7 cellular contexts compared by ENCODE assay signal in the genomic region with DNA sequence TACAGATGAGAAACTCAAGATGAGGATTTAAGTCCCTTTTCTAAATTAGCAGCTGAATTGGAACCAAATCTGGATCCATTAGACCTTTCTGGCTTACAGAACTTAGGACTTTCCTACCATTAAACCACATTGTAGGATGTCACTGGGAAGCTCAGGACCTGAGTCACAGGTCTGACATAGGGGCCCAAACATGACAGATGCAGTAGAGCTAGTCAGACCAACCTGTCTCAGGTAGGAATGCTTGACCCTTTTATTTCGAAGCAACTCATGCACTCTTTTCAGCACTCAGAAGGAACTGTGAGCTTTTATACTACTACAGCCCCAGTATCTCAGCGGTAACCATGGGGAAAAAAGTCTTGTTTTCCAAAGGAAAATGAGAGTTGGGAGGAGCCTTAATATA. TPM values are rescaled to one million over a fixed set of nuclear protein-coding genes. Genes with fewer than 3 reads are reported as not detected.
DNase-seq lines count a peak whose midpoint lies in the region; FAIRE-seq and TF ChIP-seq lines count a peak whose summit lies in the region.
"Had no signal": no experiment of that assay in that cellular context is flagged by ENCODE, and none has a peak within 500 bp of the region (broad histone marks: within the 10 kb centered on the region; RNA-seq: fewer than 3 reads in every experiment).

No MANE protein-coding gene starts in this region.

- H3K9me3 Mint-ChIP-seq in astrocyte (ENCODE audit: unreplicated experiment), result no peaks in the 10 kb centered on the region
- no peaks in the 10 kb centered on the region for H3K9me3 Mint-ChIP-seq in osteocyte (ENCODE audit: unreplicated experiment)

- H3K36me3 ChIP-seq in HUES64 (ENCODE audit: insufficient read depth, low read length) (peaks cover 46% of the 10 kb centered on the region), astrocyte (ENCODE audit: insufficient read depth, low read length) (peaks cover 24% of the 10 kb centered on the region)

- H3K27me3 ChIP-seq in HUES64 (ENCODE audit: insufficient read depth, low read length), result no peaks in the 10 kb centered on the region
- H3K27me3 ChIP-seq in astrocyte (ENCODE audit: insufficient read depth, low read length), result no peaks in the 10 kb centered on the region
- H3K27me3 ChIP-seq: right atrium auricular region had no signal

- FAIRE-seq in astrocyte (lab: Jason Lieb, UNC), result no peak

- H3K4me3 Mint-ChIP-seq in astrocyte (ENCODE audit: unreplicated experiment) (peak overlapping the region; percentile 58), osteocyte (ENCODE audit: unreplicated experiment) (peak overlapping the region; percentile 35)

- H3K79me2 ChIP-seq in astrocyte (ENCODE audit: insufficient read depth, low read length), result peaks cover 51% of the 10 kb centered on the region

- H4K20me1 ChIP-seq in astrocyte (ENCODE audit: insufficient read depth, low read length), result peaks cover 61% of the 10 kb centered on the region

- H3K4me1 Mint-ChIP-seq in astrocyte (ENCODE audit: low read depth, unreplicated experiment), result peaks cover 30% of the 10 kb centered on the region
- H3K4me1 Mint-ChIP-seq in osteocyte (ENCODE audit: unreplicated experiment), result peaks cover 44% of the 10 kb centered on the region

- TF ChIP-seq CTCF in astrocyte (IDR thresholded peaks at IDR 0.05; ENCODE audit: insufficient read depth, low read depth, low read length) (no peak), osteocyte (IDR thresholded peaks at IDR 0.05) (no peak)

- H3K4me1 ChIP-seq in HUES64 (ENCODE audit: insufficient read depth, low read length) (peaks cover 29% of the 10 kb centered on the region), astrocyte (ENCODE audit: insufficient read depth, low read length) (peaks cover 39% of the 10 kb centered on the region)

- H3K36me3 Mint-ChIP-seq in astrocyte (ENCODE audit: low read depth, unreplicated experiment) (peaks cover 29% of the 10 kb centered on the region), osteocyte (ENCODE audit: unreplicated experiment) (peaks cover 9% of the 10 kb centered on the region)

- 92% methylated on average over 2 of the region's 2 CpGs for WGBS in HUES64

- peak overlapping the region; percentile 96 for H3K27ac Mint-ChIP-seq in astrocyte (ENCODE audit: unreplicated experiment)
- H3K27ac Mint-ChIP-seq in osteocyte (ENCODE audit: unreplicated experiment), result peak overlapping the region; percentile 95

- DNase-seq in astrocyte (ENCODE audit: low read depth) (no peak), osteocyte (ENCODE audit: extremely low spot score, unreplicated experiment) (no peak), RKO (ENCODE audit: low spot score) (no peak), islet precursor cell (no peak)
- no peak for DNase-seq in stimulated activated CD4-positive, alpha-beta T cell treated with anti-CD3 and anti-CD28 coated beads, Interleukin-12 subunit alpha, Interleukin-12 subunit beta, amount 100 ng/mL, for 4 hours

- H3K4me3 ChIP-seq in HUES64 (ENCODE audit: low read length), result no peak overlapping the region
- H3K4me3 ChIP-seq in astrocyte (ENCODE audit: insufficient read depth, low read depth, low read length), result no peak overlapping the region
- H3K4me3 ChIP-seq: right atrium auricular region had no signal

- H3K27ac ChIP-seq in HUES64 (ENCODE audit: low read depth, low read length) (peak overlapping the region; percentile 39; the same call in 1 of the 2 replicates), astrocyte (ENCODE audit: low read depth, low read length) (peak overlapping the region; percentile 23)

- H3K9me3 ChIP-seq in HUES64 (ENCODE audit: insufficient read depth, low read depth, low read length), result no peaks in the 10 kb centered on the region
- no peaks in the 10 kb centered on the region for H3K9me3 ChIP-seq in astrocyte (ENCODE audit: insufficient read depth, low read depth, low read length)
- H3K9me3 ChIP-seq: right atrium auricular region had no signal

- H3K9ac ChIP-seq in HUES64 (ENCODE audit: low read depth, low read length), result no peak overlapping the region
- no peak overlapping the region for H3K9ac ChIP-seq in astrocyte (ENCODE audit: low read length)

- H3K27me3 Mint-ChIP-seq in astrocyte (ENCODE audit: low read depth, unreplicated experiment), result no peaks in the 10 kb centered on the region
- no peaks in the 10 kb centered on the region for H3K27me3 Mint-ChIP-seq in osteocyte (ENCODE audit: unreplicated experiment)

- no peak overlapping the region for H2AFZ ChIP-seq in astrocyte (ENCODE audit: low read depth, low read length)

- no peak overlapping the region for H3K4me2 ChIP-seq in astrocyte (ENCODE audit: low read length)

RNA-seq across cellular contexts. Expression of a gene that starts 2.5 kb away (rescaled TPM):
- 8.9 TPM for polyA plus RNA-seq in HUES64 (2013, experiment 1 of 2)
- 9.2 TPM for polyA plus RNA-seq in HUES64 (2013, experiment 2 of 2)
- total RNA-seq in astrocyte (31.7 and 36.4 TPM in 2 replicates), osteocyte (47.8 and 49.5 TPM in 2 replicates)

RNA-seq across cellular contexts. Expression of a gene that starts 2.6 kb away (rescaled TPM):
- 255 TPM for polyA plus RNA-seq in HUES64 (2013, experiment 1 of 2)
- 239 TPM for polyA plus RNA-seq in HUES64 (2013, experiment 2 of 2)
- total RNA-seq in astrocyte (178 and 196 TPM in 2 replicates), osteocyte (98.8 and 102 TPM in 2 replicates)

RNA-seq across cellular contexts. Expression of a gene that starts 10.7 kb away (rescaled TPM):
- 7.1 TPM for polyA plus RNA-seq in HUES64 (2013, experiment 1 of 2)
- polyA plus RNA-seq in HUES64 (2013, experiment 2 of 2), result 11.2 TPM
- total RNA-seq in astrocyte (2.3 and 2.8 TPM in 2 replicates), osteocyte (10.7 and 11.1 TPM in 2 replicates)

RNA-seq across cellular contexts. Expression of a gene that starts 50.5 kb away (rescaled TPM):
- polyA plus RNA-seq in HUES64 (2013, experiment 1 of 2), result 124 TPM
- 117 TPM for polyA plus RNA-seq in HUES64 (2013, experiment 2 of 2)
- total RNA-seq in astrocyte, result 103 and 106 TPM in 2 replicates
- total RNA-seq in osteocyte, result 102 and 109 TPM in 2 replicates

RNA-seq across cellular contexts. Expression of a gene that starts 56.8 kb away (rescaled TPM):
- polyA plus RNA-seq in HUES64 (2013, experiment 1 of 2), result 10.9 TPM
- polyA plus RNA-seq in HUES64 (2013, experiment 2 of 2), result 13.5 TPM
- 7.8 and 11.3 TPM in 2 replicates for total RNA-seq in astrocyte
- 6.2 and 7.4 TPM in 2 replicates for total RNA-seq in osteocyte
